1 cellular context compared by ENCODE assay signal in the genomic region with DNA sequence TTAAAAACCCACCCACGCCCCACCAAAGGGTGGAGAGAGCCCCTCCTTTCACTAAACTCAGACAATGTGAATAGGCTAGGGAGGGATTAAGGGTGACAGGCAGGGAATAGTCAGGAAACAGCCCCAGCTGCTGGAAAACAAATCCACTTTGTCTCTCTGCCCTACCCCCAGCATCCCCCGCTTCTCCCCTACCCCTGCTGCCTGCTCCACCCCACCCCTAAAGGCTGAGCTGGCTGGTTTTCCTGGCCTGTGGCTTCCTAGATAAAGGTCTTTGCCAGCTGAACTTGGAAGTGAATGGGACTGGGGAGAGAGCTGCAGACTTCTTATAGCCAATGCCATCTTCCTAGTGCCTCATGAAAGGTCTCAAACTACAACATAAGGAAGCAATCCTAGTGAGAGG.
TF ChIP-seq lines count a peak whose summit lies in the region.

No MANE protein-coding gene starts in this region.

TF ChIP-seq in SK-N-SH treated with all-trans-retinoic acid at 6 μM for 48 hours, 23 proteins besides CTCF, POLR2A, EP300 and RAD21 (continued from another document):
- TF ChIP-seq, protein P1, sequence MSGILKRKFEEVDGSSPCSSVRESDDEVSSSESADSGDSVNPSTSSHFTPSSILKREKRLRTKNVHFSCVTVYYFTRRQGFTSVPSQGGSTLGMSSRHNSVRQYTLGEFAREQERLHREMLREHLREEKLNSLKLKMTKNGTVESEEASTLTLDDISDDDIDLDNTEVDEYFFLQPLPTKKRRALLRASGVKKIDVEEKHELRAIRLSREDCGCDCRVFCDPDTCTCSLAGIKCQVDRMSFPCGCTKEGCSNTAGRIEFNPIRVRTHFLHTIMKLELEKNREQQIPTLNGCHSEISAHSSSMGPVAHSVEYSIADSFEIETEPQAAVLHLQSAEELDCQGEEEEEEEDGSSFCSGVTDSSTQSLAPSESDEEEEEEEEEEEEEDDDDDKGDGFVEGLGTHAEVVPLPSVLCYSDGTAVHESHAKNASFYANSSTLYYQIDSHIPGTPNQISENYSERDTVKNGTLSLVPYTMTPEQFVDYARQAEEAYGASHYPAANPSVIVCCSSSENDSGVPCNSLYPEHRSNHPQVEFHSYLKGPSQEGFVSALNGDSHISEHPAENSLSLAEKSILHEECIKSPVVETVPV (CRISPR knock-in tag; IDR thresholded peaks at IDR 0.05) = no peak
- TF ChIP-seq, protein P2, sequence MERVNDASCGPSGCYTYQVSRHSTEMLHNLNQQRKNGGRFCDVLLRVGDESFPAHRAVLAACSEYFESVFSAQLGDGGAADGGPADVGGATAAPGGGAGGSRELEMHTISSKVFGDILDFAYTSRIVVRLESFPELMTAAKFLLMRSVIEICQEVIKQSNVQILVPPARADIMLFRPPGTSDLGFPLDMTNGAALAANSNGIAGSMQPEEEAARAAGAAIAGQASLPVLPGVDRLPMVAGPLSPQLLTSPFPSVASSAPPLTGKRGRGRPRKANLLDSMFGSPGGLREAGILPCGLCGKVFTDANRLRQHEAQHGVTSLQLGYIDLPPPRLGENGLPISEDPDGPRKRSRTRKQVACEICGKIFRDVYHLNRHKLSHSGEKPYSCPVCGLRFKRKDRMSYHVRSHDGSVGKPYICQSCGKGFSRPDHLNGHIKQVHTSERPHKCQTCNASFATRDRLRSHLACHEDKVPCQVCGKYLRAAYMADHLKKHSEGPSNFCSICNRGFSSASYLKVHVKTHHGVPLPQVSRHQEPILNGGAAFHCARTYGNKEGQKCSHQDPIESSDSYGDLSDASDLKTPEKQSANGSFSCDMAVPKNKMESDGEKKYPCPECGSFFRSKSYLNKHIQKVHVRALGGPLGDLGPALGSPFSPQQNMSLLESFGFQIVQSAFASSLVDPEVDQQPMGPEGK (CRISPR knock-in tag; IDR thresholded peaks at IDR 0.05; ENCODE audit: borderline replicate concordance) = no peak
- TF ChIP-seq TOX (CRISPR knock-in tag; IDR thresholded peaks at IDR 0.05; ENCODE audit: borderline replicate concordance) = no peak
- no peak for TF ChIP-seq ZC3H10 (CRISPR knock-in tag; IDR thresholded peaks at IDR 0.05)
- TF ChIP-seq ZNF8 (CRISPR knock-in tag; IDR thresholded peaks at IDR 0.05) = no peak
- TF ChIP-seq BACH2 (CRISPR knock-in tag; IDR thresholded peaks at IDR 0.05; ENCODE audit: borderline replicate concordance) = no peak
